Comparison of ENCODE assay signal across 8 cellular contexts in the genomic region with DNA sequence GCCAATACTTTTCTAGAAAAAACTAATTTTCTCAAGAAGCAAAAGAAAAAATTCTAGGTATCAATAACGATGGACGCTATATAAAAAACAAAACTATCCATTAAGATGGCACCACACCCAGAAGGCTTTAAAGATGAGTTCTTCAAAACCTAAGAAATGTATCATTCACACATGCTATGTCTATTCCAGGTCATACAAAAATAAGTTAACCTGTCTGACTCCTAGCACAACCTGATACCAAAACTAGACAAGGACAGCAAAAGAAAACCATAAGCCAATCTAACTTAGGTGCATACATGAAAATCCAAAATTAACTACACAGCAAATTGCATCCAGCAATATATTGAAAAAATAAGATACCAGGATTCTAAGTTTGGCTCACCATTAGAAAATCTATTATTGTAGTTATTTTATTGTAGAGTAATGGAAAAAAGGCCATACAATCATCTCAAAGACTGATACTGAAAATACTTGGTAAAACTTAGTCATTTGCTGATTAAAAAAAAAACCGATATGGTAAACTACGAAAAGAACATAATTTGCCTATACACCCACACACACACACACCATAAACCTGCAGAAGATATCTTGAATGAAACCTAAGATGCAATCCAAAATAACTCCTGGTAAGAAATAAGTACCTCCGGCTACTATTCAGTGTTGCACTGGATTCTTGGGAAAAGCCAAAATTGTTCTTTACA. TPM values are rescaled to one million over a fixed set of nuclear protein-coding genes. Genes with fewer than 3 reads are reported as not detected.
DNase-seq lines count a peak whose midpoint lies in the region; ATAC-seq, FAIRE-seq and TF ChIP-seq lines count a peak whose summit lies in the region.

No MANE protein-coding gene starts in this region.

- H3K79me2 ChIP-seq in Karpas-422 (ENCODE audit: low read length): peaks cover 14% of the 10 kb centered on the region

- TF ChIP-seq CTCF in GM13977 (IDR thresholded peaks at IDR 0.05; ENCODE audit: extremely low read depth, insufficient read depth, missing control alignments): no peak
- no peak for TF ChIP-seq CTCF in pancreas (IDR thresholded peaks at IDR 0.05)
- TF ChIP-seq CTCF in CD14-positive monocyte (IDR thresholded peaks at IDR 0.05): no peak

- no peaks in the 10 kb centered on the region for H4K20me1 ChIP-seq in Karpas-422 (ENCODE audit: insufficient read depth, low read depth, low read length)

- H3K9me3 Mint-ChIP-seq in CD14-positive monocyte: peaks cover 0 to 3% (median 0%) of the 10 kb centered on the region in 7 donors

- H3K4me1 Mint-ChIP-seq in CD14-positive monocyte: peaks cover 27% of the 10 kb centered on the region

- H3K9me2 ChIP-seq in Karpas-422 (replicated peaks; ENCODE audit: insufficient read depth, low read length): no peaks in the 10 kb centered on the region

- H3K27ac Mint-ChIP-seq in CD14-positive monocyte: peak overlapping the region in 2 of 7 donors; percentile 12 to 100

- WGBS in pancreas, 2 donors: 66 to 69% methylated on average over 5 of the region's 5 CpGs
- WGBS in small intestine, 3 donors: 54 to 74% (median 65%) methylated on average over 5 of the region's 5 CpGs

- peaks cover 17% of the 10 kb centered on the region for H3K4me1 ChIP-seq in Karpas-422 (ENCODE audit: low read length)
- peaks cover 9 to 16% of the 10 kb centered on the region in 2 donors for H3K4me1 ChIP-seq in duodenal mucosa (ENCODE audit: control insufficient read depth in 1 of 2, insufficient read depth in 2 of 2, low read length in 2 of 2)
- H3K4me1 ChIP-seq in pancreas: peaks cover 0 to 5% (median 0%) of the 10 kb centered on the region in 3 donors
- no peaks in the 10 kb centered on the region for H3K4me1 ChIP-seq in small intestine (ENCODE audit: control insufficient read depth in 2 of 2, insufficient read depth in 1 of 2, low read depth in 1 of 2, low read length in 1 of 2)

- peak overlapping the region in 1 of 2 donors; percentile 98 for H3K4me3 Mint-ChIP-seq in CD14-positive monocyte

- peak overlapping the region; percentile 87 for H3K4me3 ChIP-seq in Karpas-422 (ENCODE audit: low read length)
- H3K4me3 ChIP-seq in duodenal mucosa (ENCODE audit: low read depth in 1 of 2, low read length in 2 of 2): peak overlapping the region; percentile 77 to 96
- peak overlapping the region; percentile 47 to 70 (median 59) for H3K4me3 ChIP-seq in pancreas
- H3K4me3 ChIP-seq in small intestine (ENCODE audit: low read depth in 1 of 2, low read length in 2 of 2): peak overlapping the region in 1 of 2 donors; percentile 74

- peak in 1 of 4 donors; percentile 11 for ATAC-seq in pancreas
- no peak for ATAC-seq in HG03439 (IDR thresholded peaks at IDR 0.05; ENCODE audit: unreplicated experiment)
- ATAC-seq in HG02759 (IDR thresholded peaks at IDR 0.05; ENCODE audit: unreplicated experiment): no peak

- H2AFZ ChIP-seq in Karpas-422 (ENCODE audit: low read length): peak overlapping the region; percentile 48; the same call in 1 of the 2 replicates

- no peaks in the 10 kb centered on the region for H3K9me3 ChIP-seq in Karpas-422 (ENCODE audit: low read length)
- no peaks in the 10 kb centered on the region for H3K9me3 ChIP-seq in duodenal mucosa (ENCODE audit: control insufficient read depth in 1 of 2, low read length in 2 of 2)
- H3K9me3 ChIP-seq in pancreas: no peaks in the 10 kb centered on the region
- H3K9me3 ChIP-seq in small intestine (ENCODE audit: control insufficient read depth, low read depth): no peaks in the 10 kb centered on the region

- DNase-seq in GM13977 (ENCODE audit: low spot score): peak; percentile 51
- peak; percentile 45 for DNase-seq in Karpas-422
- DNase-seq in pancreas: no peak
- DNase-seq in small intestine: no peak
- no peak for DNase-seq in CD14-positive monocyte (ENCODE audit: low spot score)

- H3K27ac ChIP-seq in Karpas-422 (ENCODE audit: low read length): peak overlapping the region; percentile 51; the same call in 1 of the 2 replicates
- H3K27ac ChIP-seq in duodenal mucosa (ENCODE audit: low read depth, low read length): no peak overlapping the region
- H3K27ac ChIP-seq in pancreas: peak overlapping the region in 2 of 4 donors; percentile 97 to 99
- H3K27ac ChIP-seq in small intestine (ENCODE audit: low read depth in 1 of 2, low read length in 1 of 2): no peak overlapping the region

- H3K9ac ChIP-seq in Karpas-422 (ENCODE audit: low read length) (peak overlapping the region; percentile 94), duodenal mucosa (ENCODE audit: low read depth in 1 of 2, low read length in 2 of 2) (peak overlapping the region in 1 of 2 donors; percentile 87)

- intact Hi-C loops in pancreas (cut with DNase I) (no loop called here), CD14-positive monocyte (cut with micrococcal nuclease) (no loop called here)

- H3K36me3 Mint-ChIP-seq in CD14-positive monocyte: peaks cover 5 to 6% of the 10 kb centered on the region in 2 donors

- in situ Hi-C loops in GM13977 (cut with MboI; ENCODE audit: low pct_unique_long_range_greater_than_20kb, low sequenced_read_pairs, unreplicated experiment): no loop called here

- H3K27me3 Mint-ChIP-seq in CD14-positive monocyte (ENCODE audit: low read depth in 3 of 3): peaks cover 0 to 4% (median 3%) of the 10 kb centered on the region in 3 donors

- H3K27me3 ChIP-seq in Karpas-422 (ENCODE audit: low read length) (no peaks in the 10 kb centered on the region), duodenal mucosa (ENCODE audit: control insufficient read depth in 1 of 2, insufficient read depth in 2 of 2, low read length in 2 of 2) (no peaks in the 10 kb centered on the region), pancreas (no peaks in the 10 kb centered on the region), small intestine (ENCODE audit: control insufficient read depth in 2 of 2, insufficient read depth in 2 of 2, low read length in 2 of 2) (no peaks in the 10 kb centered on the region)

- FAIRE-seq in pancreas (lab: Jason Lieb, UNC): no peak
- no peak for FAIRE-seq in small intestine (lab: Jason Lieb, UNC)

- H3K36me3 ChIP-seq in Karpas-422 (ENCODE audit: insufficient read depth, low read length): no peaks in the 10 kb centered on the region
- H3K36me3 ChIP-seq in duodenal mucosa (ENCODE audit: control insufficient read depth in 1 of 2, insufficient read depth in 2 of 2, low read length in 2 of 2): no peaks in the 10 kb centered on the region
- H3K36me3 ChIP-seq in pancreas: no peaks in the 10 kb centered on the region
- H3K36me3 ChIP-seq in small intestine (ENCODE audit: control insufficient read depth in 2 of 2, insufficient read depth in 2 of 2, low read length in 2 of 2): no peaks in the 10 kb centered on the region

- peak overlapping the region; percentile 90 for H3K4me2 ChIP-seq in Karpas-422 (ENCODE audit: low read depth, low read length, poor library complexity, severe bottlenecking)

RNA-seq across cellular contexts. Expression of a gene that starts 55.0 kb away (rescaled TPM):
- 19.7 and 39.7 TPM in 2 replicates for total RNA-seq in Karpas-422 (2014; rRNA removed; shearing (Covaris generic); ENCODE audit: low replicate concordance)
- 10 to 100 TPM; 14.5 to 26.1 (median 21.3) TPM for total RNA-seq in pancreas
- 10 to 100 TPM; 23.8 to 26.6 TPM for polyA plus RNA-seq in pancreas
- 1 to 10 TPM in 2 of 3 donors, under 1 TPM in 1; 0.67 to 5.7 (median 1.6) TPM for polyA plus RNA-seq in small intestine
- 1 to 10 TPM; 1.0 to 1.6 TPM for polyA plus RNA-seq in CD14-positive monocyte

Comparison
In these comparisons a context has a peak if more than half of its experiments do, and no peak if none do; other contexts are left out.
1. DNase-seq: peak in GM13977 (single experiment) and Karpas-422 (single experiment); none in pancreas (0 of 6), small intestine (single experiment) and CD14-positive monocyte (single experiment).